ENCODE assay signal across 1 cellular context in genomic region chr2:169131587-169132512, GRCh38.
TF ChIP-seq lines count a peak whose summit lies in the region.

No MANE protein-coding gene starts in this region.

TF ChIP-seq in H1, 55 proteins besides CTCF, POLR2A, EP300 and RAD21 (continued from another document):
- TF ChIP-seq E2F6 (IDR thresholded peaks at IDR 0.05) (no peak), USF2 (IDR thresholded peaks at IDR 0.05; ENCODE audit: low read length) (no peak), MAX (IDR thresholded peaks at IDR 0.05) (no peak), SP2 (IDR thresholded peaks at IDR 0.05; ENCODE audit: low read length) (no peak), CHD2 (IDR thresholded peaks at IDR 0.05; ENCODE audit: low read length) (no peak), EZH2 (IDR thresholded peaks at IDR 0.05; ENCODE audit: low read depth, low read length, severe bottlenecking) (no peak)
